ENCODE assay signal across 18 cellular contexts in genomic region chr1:21620011-21620410, GRCh38. TPM values are rescaled to one million over a fixed set of nuclear protein-coding genes. Genes with fewer than 3 reads are reported as not detected.
DNase-seq lines count a peak whose midpoint lies in the region; TF ChIP-seq lines count a peak whose summit lies in the region.
"Had no signal": no experiment of that assay in that cellular context is flagged by ENCODE, and none has a peak within 500 bp of the region (broad histone marks: within the 10 kb centered on the region; RNA-seq: fewer than 3 reads in every experiment).

No MANE protein-coding gene starts in this region.

- H3K4me1 ChIP-seq in hepatocyte (ENCODE audit: insufficient read depth), result peaks cover 46% of the 10 kb centered on the region
- H3K4me1 ChIP-seq in stomach, result peaks cover 38 to 75% (median 56%) of the 10 kb centered on the region in 4 donors

- H3K27me3 ChIP-seq in hepatocyte, result no peaks in the 10 kb centered on the region
- peaks cover 0 to 49% (median 8%) of the 10 kb centered on the region in 3 donors for H3K27me3 ChIP-seq in stomach
- H3K27me3 ChIP-seq in MG63, result no peaks in the 10 kb centered on the region

- H3K9me2 ChIP-seq in hepatocyte (replicated peaks; ENCODE audit: insufficient read depth), result no peaks in the 10 kb centered on the region

- TF ChIP-seq POLR2A in stomach (IDR thresholded peaks at IDR 0.05), result no peak

- peak overlapping the region; percentile 64 for H3K4me3 ChIP-seq in Jurkat, Clone E6-1 (ENCODE audit: low read length)
- H3K4me3 ChIP-seq in hepatocyte (no peak overlapping the region), stomach (peak overlapping the region; percentile 53 to 66 (median 58)), MG63 (no peak overlapping the region)
- H3K4me3 ChIP-seq: GM23248 had no signal

- no peak overlapping the region for H3K27ac ChIP-seq in hepatocyte
- peak overlapping the region; percentile 8 to 81 (median 54) for H3K27ac ChIP-seq in stomach
- H3K27ac ChIP-seq: GM23248 had no signal

- TF ChIP-seq EP300 in stomach (IDR thresholded peaks at IDR 0.05), result no peak

- 86% methylated on average over 12 of the region's 12 CpGs for WGBS in hepatocyte (ENCODE audit: low lambda C conversion rate, missing lambda C conversion rate)
- WGBS in stomach, 5 donors, result 30 to 61% (median 42%) methylated on average over 7 to 12 of the region's 12 CpGs

- H3K36me3 ChIP-seq in hepatocyte (replicated peaks; ENCODE audit: insufficient read depth, low read depth) (no peaks in the 10 kb centered on the region), stomach (peaks cover 0 to 10% (median 0%) of the 10 kb centered on the region in 4 donors), MG63 (no peaks in the 10 kb centered on the region)

- no peak overlapping the region for H2AFZ ChIP-seq in hepatocyte
- H2AFZ ChIP-seq: GM23248 had no signal

- intact Hi-C loops in stomach (cut with DNase I; ENCODE audit: low total_unique reads), result no loop called here

- H3K4me2 ChIP-seq in hepatocyte, result peak overlapping the region; percentile 77

- H3K9me3 ChIP-seq in hepatocyte (ENCODE audit: low read depth), result no peaks in the 10 kb centered on the region
- H3K9me3 ChIP-seq in stomach, result no peaks in the 10 kb centered on the region
- no peaks in the 10 kb centered on the region for H3K9me3 ChIP-seq in MG63

- no peaks in the 10 kb centered on the region for H4K20me1 ChIP-seq in hepatocyte (ENCODE audit: insufficient read depth, poor library complexity, severe bottlenecking)

- H3K79me2 ChIP-seq in hepatocyte, result no peaks in the 10 kb centered on the region

- DNase-seq in COLO668 (lab: John Stamatoyannopoulos, UW; ENCODE audit: unreplicated experiment) (peak; percentile 27), hepatocyte (ENCODE audit: low spot score) (no peak), stomach (no peak), activated gamma-delta T cell treated with Interleukin-2 at 50 U/mL for 16 hours (no peak), MG63 (no peak)
- no peak for DNase-seq in Jurkat, Clone E6-1 (ENCODE audit: low read depth, low spot score)
- DNase-seq in central memory CD4-positive, alpha-beta T cell, result no peak
- DNase-seq: activated CD4-positive, alpha-beta memory T cell treated with anti-CD3 and anti-CD28 coated beads, Interleukin-2, amount 10 ng/mL, durations not matched to agents 7 days and 5 days; activated CD4-positive, alpha-beta T cell treated with anti-CD3 and anti-CD28 coated beads for 1 hour; activated CD8-positive, alpha-beta memory T cell treated with anti-CD3 and anti-CD28 coated beads, Interleukin-2, amount 50 U/mL, for 48 hours; endodermal cell; left colon; mesendoderm; naive thymus-derived CD4-positive, alpha-beta T cell; small intestine had no signal

- TF ChIP-seq CTCF in hepatocyte (IDR thresholded peaks at IDR 0.05; ENCODE audit: poor library complexity) (no peak), stomach (IDR thresholded peaks at IDR 0.05) (no peak)

RNA-seq across cellular contexts. Expression of gene RAP1GAP, which starts 49.1 kb away (rescaled TPM):
- 14.9 TPM for polyA plus RNA-seq in Jurkat, Clone E6-1 (2012; ENCODE audit: insufficient read depth, insufficient read length)
- total RNA-seq in hepatocyte, result 12.0 and 12.3 TPM in 2 replicates
- polyA plus RNA-seq in hepatocyte, result 14.2 and 18.0 TPM in 2 replicates
- 100 to 1,000 TPM in 1 of 5 donors, 10 to 100 TPM in 4; 21.1 to 117 (median 60.6) TPM for total RNA-seq in stomach
- 10 to 100 TPM; 48.6 to 98.3 (median 57.9) TPM for polyA plus RNA-seq in stomach
- total RNA-seq in MG63 (2014; rRNA removed; shearing (Covaris generic); ENCODE audit: low replicate concordance), result 0.22 TPM in 1 of 2 replicates, not detected in the other
- total RNA-seq: OCI-LY7 had no signal
- polyA plus RNA-seq: CD14-positive monocyte; naive thymus-derived CD4-positive, alpha-beta T cell had no signal

Comparison
In these comparisons a context has a peak if more than half of its experiments do, and no peak if none do; other contexts are left out.
1. H3K4me3 ChIP-seq: peak in Jurkat, Clone E6-1 (single experiment) and stomach (4 of 4); none in hepatocyte (single experiment) and MG63 (single experiment).
2. RNA of gene RAP1GAP, which starts 49.1 kb away (total RNA-seq): 21.1 to 117 TPM in stomach and 12.0 to 12.3 TPM in hepatocyte; 0.22 TPM in MG63; every median in the first group is over 10 times any median in the second.